ENCODE assay signal across 29 cellular contexts in genomic region chr2:123086613-123087012, GRCh38.
"Had no signal": no experiment of that assay in that cellular context is flagged by ENCODE, and none has a peak within 500 bp of the region (broad histone marks: within the 10 kb centered on the region; RNA-seq: fewer than 3 reads in every experiment).

No MANE protein-coding gene starts in this region.

- DNase-seq: activated B cell treated with CpG ODN at 0.5 μM for 24 hours; activated CD4-positive, alpha-beta memory T cell treated with anti-CD3 and anti-CD28 coated beads for 36 hours; activated CD4-positive, alpha-beta T cell treated with anti-CD3 and anti-CD28 coated beads, Interleukin-2, amount 10 ng/mL, durations not matched to agents 7 days and 5 days; activated CD8-positive, alpha-beta memory T cell treated with anti-CD3 and anti-CD28 coated beads, Interleukin-2, amount 50 U/mL, for 4 hours; activated naive CD4-positive, alpha-beta T cell treated with anti-CD3 and anti-CD28 coated beads, Interleukin-2, amount 50 U/mL, for 16 hours; activated naive CD8-positive, alpha-beta T cell treated with anti-CD3 and anti-CD28 coated beads, Interleukin-2, amount 10 ng/mL, durations not matched to agents 7 days and 5 days; activated T-cell treated with anti-CD3 and anti-CD28 coated beads, Interleukin-2, amount 50 U/mL, for 72 hours; adrenal gland; aorta; central memory CD4-positive, alpha-beta T cell; KG1; MG63; NCI-H1048; NCI-H146; NCI-H187 treated with DMSO at 0.1 percent for 48 hours; NCI-H2081 treated with DMSO at 0.1 percent for 48 hours; NCI-H446; NCI-H524; Peyer's patch; SHP77; T-cell; T-helper 2 cell; T1000 had no signal

- FAIRE-seq: TTC549 had no signal

- H3K27ac ChIP-seq: adrenal gland, breast epithelium, coronary artery, Peyer's patch, RWPE1, SJSA1 had no signal

- H3K4me1 ChIP-seq: adrenal gland, breast epithelium, Peyer's patch, SJSA1 had no signal

- H3K4me3 ChIP-seq: adrenal gland, breast epithelium, coronary artery, MG63, Peyer's patch, SJSA1 had no signal

- H3K36me3 ChIP-seq: adrenal gland, breast epithelium, MG63, Peyer's patch, SJSA1 had no signal

- H3K9me3 ChIP-seq: adrenal gland, breast epithelium, MG63, Peyer's patch, SJSA1 had no signal

- H3K27me3 ChIP-seq: adrenal gland, breast epithelium, MG63, Peyer's patch, SJSA1 had no signal

- ATAC-seq: activated T-cell treated with anti-CD3 and anti-CD28 coated beads, Interleukin-2, amount 50 U/mL, for 72 hours; SK-N-SH treated with all-trans-retinoic acid at 6 μM for 48 hours; T-cell had no signal
